Comparison of ENCODE assay signal across 29 cellular contexts in genomic region chr9:110559869-110560268, GRCh38. TPM values are rescaled to one million over a fixed set of nuclear protein-coding genes. Genes with fewer than 3 reads are reported as not detected.
"Had no signal": no experiment of that assay in that cellular context is flagged by ENCODE, and none has a peak within 500 bp of the region (broad histone marks: within the 10 kb centered on the region; RNA-seq: fewer than 3 reads in every experiment).

No MANE protein-coding gene starts in this region.

- H3K4me3 ChIP-seq: breast epithelium had no signal

- H3K27me3 ChIP-seq: breast epithelium had no signal

- H3K4me1 Mint-ChIP-seq: activated B cell treated with CpG ODN at 0.5 μM for 24 hours; activated CD4-positive, alpha-beta T cell treated with anti-CD3 and anti-CD28 coated beads, Interleukin-2, amount 10 ng/mL, durations not matched to agents 24 days and 14 days; activated T-helper 17 cell treated with anti-CD3 and anti-CD28 coated beads, Interleukin-2, amount 50 U/mL, for 72 hours; T-helper 17 cell had no signal

- H3K4me1 ChIP-seq: breast epithelium had no signal

- H3K9ac ChIP-seq: KMS-11 had no signal

- DNase-seq: activated B cell treated with CpG ODN at 0.5 μM for 24 hours; activated CD4-positive, alpha-beta T cell treated with anti-CD3 and anti-CD28 coated beads for 1 hour; activated CD4-positive, alpha-beta T cell treated with anti-CD3 and anti-CD28 coated beads, Interleukin-2, amount 10 ng/mL, durations not matched to agents 24 days and 14 days; activated CD4-positive, alpha-beta T cell treated with anti-CD3 and anti-CD28 coated beads, Interleukin-2, amount 50 U/mL, for 48 hours; activated CD8-positive, alpha-beta memory T cell treated with anti-CD3 and anti-CD28 coated beads for 24 hours; activated gamma-delta T cell; activated naive CD4-positive, alpha-beta T cell treated with anti-CD3 and anti-CD28 coated beads for 36 hours; activated T-cell treated with anti-CD3 and anti-CD28 coated beads for 4 hours; activated T-cell treated with anti-CD3 and anti-CD28 coated beads, Interleukin-2, amount 50 U/mL, for 48 hours; aorta; central memory CD4-positive, alpha-beta T cell; NCI-H1092; NCI-H1417; NCI-H1930; NCI-H2107; NCI-H2171 treated with DMSO at 0.1 percent for 48 hours; NCI-H226; NCI-H526; NCI-H774; OCI-M1; SHP77 treated with DMSO at 0.1 percent for 48 hours; T-helper 17 cell; T-helper 9 cell had no signal

- H3K36me3 Mint-ChIP-seq: activated naive CD8-positive, alpha-beta T cell had no signal

- H3K9me3 ChIP-seq: breast epithelium had no signal

- H3K4me2 ChIP-seq: KMS-11 had no signal

- H3K9me3 Mint-ChIP-seq: activated B cell treated with CpG ODN at 0.5 μM for 24 hours; activated CD4-positive, alpha-beta T cell treated with anti-CD3 and anti-CD28 coated beads, Interleukin-2, amount 10 ng/mL, durations not matched to agents 24 days and 14 days had no signal

- H3K27ac Mint-ChIP-seq: activated B cell treated with CpG ODN at 0.5 μM for 24 hours; activated CD4-positive, alpha-beta T cell treated with anti-CD3 and anti-CD28 coated beads, Interleukin-2, amount 10 ng/mL, durations not matched to agents 24 days and 14 days; activated naive CD4-positive, alpha-beta T cell treated with anti-CD3 and anti-CD28 coated beads for 36 hours; activated naive CD8-positive, alpha-beta T cell; activated T-helper 17 cell treated with anti-CD3 and anti-CD28 coated beads, Interleukin-2, amount 50 U/mL, for 72 hours; T-helper 17 cell had no signal

- H3K27me3 Mint-ChIP-seq: activated B cell treated with CpG ODN at 0.5 μM for 24 hours; activated CD4-positive, alpha-beta T cell treated with anti-CD3 and anti-CD28 coated beads, Interleukin-2, amount 10 ng/mL, durations not matched to agents 24 days and 14 days; T-helper 17 cell had no signal

- ATAC-seq: activated T-helper 17 cell treated with anti-CD3 and anti-CD28 coated beads, Interleukin-2, amount 50 U/mL, for 72 hours; Panc1; T-helper 17 cell had no signal

- H3K27ac ChIP-seq: breast epithelium, KMS-11 had no signal

- H3K4me3 Mint-ChIP-seq: activated B cell treated with CpG ODN at 0.5 μM for 24 hours; activated CD4-positive, alpha-beta T cell treated with anti-CD3 and anti-CD28 coated beads, Interleukin-2, amount 10 ng/mL, durations not matched to agents 24 days and 14 days; activated naive CD4-positive, alpha-beta T cell treated with anti-CD3 and anti-CD28 coated beads for 36 hours; activated naive CD8-positive, alpha-beta T cell; activated T-helper 17 cell treated with anti-CD3 and anti-CD28 coated beads, Interleukin-2, amount 50 U/mL, for 72 hours; T-helper 17 cell had no signal

- H3K36me3 ChIP-seq: breast epithelium had no signal

RNA-seq across cellular contexts. Expression of gene SVEP1, which starts 19.7 kb away (rescaled TPM):
- total RNA-seq: activated B cell treated with CpG ODN at 0.5 μM for 24 hours; activated CD4-positive, alpha-beta T cell treated with anti-CD3 and anti-CD28 coated beads, Interleukin-2, amount 10 ng/mL, durations not matched to agents 24 days and 14 days; activated naive CD4-positive, alpha-beta T cell treated with anti-CD3 and anti-CD28 coated beads for 36 hours; SK-MEL-5 had no signal
